8 cellular contexts compared by ENCODE assay signal in genomic region chr1:43650306-43650941, GRCh38. TPM values are rescaled to one million over a fixed set of nuclear protein-coding genes. Genes with fewer than 3 reads are reported as not detected.
DNase-seq lines count a peak whose midpoint lies in the region; ATAC-seq and TF ChIP-seq lines count a peak whose summit lies in the region.

No MANE protein-coding gene starts in this region.

- peak; percentile 92 to 97 (median 96) for TF ChIP-seq POLR2A in spleen (IDR thresholded peaks at IDR 0.05)

- in situ Hi-C loops in ACHN (cut with HindIII; ENCODE audit: low pct_ligation_motif_present, low pct_unique_long_range_greater_than_20kb, low sequenced_read_pairs) = no loop called here

- no peaks in the 10 kb centered on the region for H3K27me3 ChIP-seq in spleen (replicated peaks in 1 of 7)

- H3K27ac ChIP-seq in VCaP = peak overlapping the region; percentile 84
- H3K27ac ChIP-seq in spleen = peak overlapping the region; percentile 93 to 97 (median 96)

- intact Hi-C loops in spleen (cut with DNase I; ENCODE audit: low total_unique reads) = loop anchor here (5.0 kb wide), 1 partner anchor 123 kb away; no protein-coding TSS in a partner anchor

- H3K9me3 ChIP-seq in spleen = no peaks in the 10 kb centered on the region

- H3K4me1 ChIP-seq in spleen = peaks cover 17 to 58% (median 41%) of the 10 kb centered on the region in 6 donors

- 0 to 1% (median 0%) methylated on average over 30 to 33 of the region's 33 CpGs for WGBS in spleen, 5 donors

- peaks cover 6 to 26% (median 18%) of the 10 kb centered on the region in 6 donors for H3K36me3 ChIP-seq in spleen

- DNase-seq in ACHN (peak; percentile 97), NCI-H2171 treated with DMSO at 0.1 percent for 48 hours (lab: John Stamatoyannopoulos, UW) (peak; percentile 95), cardiac fibroblast (ENCODE audit: low read depth in 2 of 2) (peak; percentile 99 to 100), inferior parietal cortex (ENCODE audit: extremely low spot score) (peak; percentile 99), spleen (peak; percentile 96)

- TF ChIP-seq CTCF in VCaP (conservative IDR thresholded peaks at IDR 0.05) (no peak), cardiac fibroblast (IDR thresholded peaks at IDR 0.05; ENCODE audit: low read depth, low read length) (no peak), spleen (IDR thresholded peaks at IDR 0.05 in 8 of 11, conservative IDR thresholded peaks at IDR 0.05 in 3 of 11) (no peak)

- peak; percentile 57 for ATAC-seq in GM18870 (IDR thresholded peaks at IDR 0.05; ENCODE audit: unreplicated experiment)
- peak; percentile 51 for ATAC-seq in HG03108 (IDR thresholded peaks at IDR 0.05; ENCODE audit: unreplicated experiment)

- peak overlapping the region; percentile 88 to 96 for H3K4me3 ChIP-seq in cardiac fibroblast (replicated peaks in 1 of 2; ENCODE audit: low read depth in 2 of 2, low read length in 2 of 2)
- H3K4me3 ChIP-seq in spleen = peak overlapping the region; percentile 60 to 87 (median 72)

RNA-seq across cellular contexts. Expression of gene KDM4A, which starts 0.5 kb away (rescaled TPM):
- 10 to 100 TPM; 36.9 to 58.5 (median 41.3) TPM for total RNA-seq in spleen
- 10 to 100 TPM in 1 of 3 donors, 1 to 10 TPM in 2; 7.8 to 12.2 (median 8.3) TPM for polyA plus RNA-seq in spleen

RNA-seq across cellular contexts. Expression of gene ST3GAL3, which starts 56.9 kb away (rescaled TPM):
- 10 to 100 TPM; 15.6 to 34.3 (median 22.4) TPM for total RNA-seq in spleen
- polyA plus RNA-seq in spleen = 10 to 100 TPM in 1 of 3 donors, 1 to 10 TPM in 2; 6.4 to 11.7 (median 8.7) TPM

Comparison
In these comparisons a context has a peak if more than half of its experiments do, and no peak if none do; other contexts are left out.
1. Peak in every context shown above with its lines: DNase-seq, ATAC-seq, H3K4me3 ChIP-seq and H3K27ac ChIP-seq.